1 cellular context compared by ENCODE assay signal in the genomic region with DNA sequence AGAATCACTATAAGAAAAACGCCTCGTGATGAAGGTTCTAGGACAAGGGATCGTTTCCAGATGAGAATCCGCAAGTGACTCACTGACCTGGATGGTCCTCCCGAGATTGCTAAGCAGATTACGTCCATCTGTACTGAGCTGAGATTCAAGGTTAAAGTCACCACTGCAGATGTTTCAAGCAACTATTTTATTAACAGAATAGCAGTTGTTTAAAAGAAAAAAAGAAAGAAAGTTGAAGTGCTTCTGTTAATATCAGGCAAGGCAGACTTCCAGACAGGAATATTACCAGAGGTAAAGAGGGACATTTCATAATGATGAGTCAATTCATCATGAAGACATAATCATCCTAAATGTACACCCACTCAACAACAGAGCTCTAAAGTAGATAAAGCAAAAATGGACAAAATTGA.
TF ChIP-seq lines count a peak whose summit lies in the region.

No MANE protein-coding gene starts in this region.

TF ChIP-seq in IMR-90, 13 proteins besides CTCF, POLR2A, EP300 and RAD21 (continued from another document):
- TF ChIP-seq CEBPB (IDR thresholded peaks at IDR 0.05; ENCODE audit: low read depth, low read length), result 0 out of 2 replicates have a peak, but pooled peaks have one; percentile 30
